In genomic region chr19:6066661-6067646, GRCh38 we compare ENCODE assay signal across 8 cellular contexts. TPM values are rescaled to one million over a fixed set of nuclear protein-coding genes. Genes with fewer than 3 reads are reported as not detected.
A peak's percentile ranks its signal among the peaks of the same experiment; 100 is the strongest.
DNase-seq lines count a peak whose midpoint lies in the region; ATAC-seq and TF ChIP-seq lines count a peak whose summit lies in the region.

No MANE protein-coding gene starts in this region.

- H3K4me3 ChIP-seq in ascending aorta (peak overlapping the region in 1 of 2 donors; percentile 5), ovary (no peak overlapping the region)

- peaks cover 24 to 28% of the 10 kb centered on the region in 2 donors for H3K4me1 Mint-ChIP-seq in stimulated activated naive B cell treated with anti-CD40 and anti-IgM and Interleukin-4, amounts not matched to agents 10 μg/mL and 1 μg/mL and 100 μg/mL, for 72 hours

- 14 to 15% (median 14%) methylated on average over 18 of the region's 18 CpGs for WGBS in ovary, 3 donors

- H3K27ac Mint-ChIP-seq in stimulated activated naive B cell treated with anti-CD40 and anti-IgM and Interleukin-4, amounts not matched to agents 10 μg/mL and 1 μg/mL and 100 μg/mL, for 72 hours: no peak overlapping the region

- no peak for TF ChIP-seq EP300 in ovary (IDR thresholded peaks at IDR 0.05)

- H3K27me3 Mint-ChIP-seq in stimulated activated naive B cell treated with anti-CD40 and anti-IgM and Interleukin-4, amounts not matched to agents 10 μg/mL and 1 μg/mL and 100 μg/mL, for 72 hours: peaks cover 42 to 43% of the 10 kb centered on the region in 2 donors

- H3K4me3 Mint-ChIP-seq in stimulated activated naive B cell treated with anti-CD40 and anti-IgM and Interleukin-4, amounts not matched to agents 10 μg/mL and 1 μg/mL and 100 μg/mL, for 72 hours: no peak overlapping the region

- H3K27me3 ChIP-seq in ascending aorta (no peaks in the 10 kb centered on the region), ovary (no peaks in the 10 kb centered on the region)

- peaks cover 17 to 75% of the 10 kb centered on the region in 2 donors for H3K4me1 ChIP-seq in ascending aorta
- H3K4me1 ChIP-seq in ovary (ENCODE audit: insufficient read depth): peaks cover 18% of the 10 kb centered on the region

- H3K27ac ChIP-seq in ascending aorta (peak overlapping the region; percentile 76 to 85), ovary (peak overlapping the region in 1 of 2 donors; percentile 2)

- no peak for TF ChIP-seq POLR2A in ovary (IDR thresholded peaks at IDR 0.05)

- no peaks in the 10 kb centered on the region for H3K36me3 ChIP-seq in ascending aorta
- no peaks in the 10 kb centered on the region for H3K36me3 ChIP-seq in ovary

- TF ChIP-seq CTCF in ascending aorta (IDR thresholded peaks at IDR 0.05) (no peak), ovary (IDR thresholded peaks at IDR 0.05) (no peak), GM13976 (IDR thresholded peaks at IDR 0.05; ENCODE audit: borderline replicate concordance, control extremely low read depth, extremely low read depth, insufficient read depth, missing control alignments) (no peak)

- H3K9me3 Mint-ChIP-seq in stimulated activated naive B cell treated with anti-CD40 and anti-IgM and Interleukin-4, amounts not matched to agents 10 μg/mL and 1 μg/mL and 100 μg/mL, for 72 hours: peaks cover 4 to 6% of the 10 kb centered on the region in 2 donors

- intact Hi-C loops in ascending aorta (cut with DNase I) (loop anchor here (1.0 to 2.0 kb wide), 4 partner anchors 10 to 42 kb away; no protein-coding TSS in a partner anchor), cardiac septum (cut with DNase I) (no loop called here), ovary (cut with DNase I) (no loop called here)

- in situ Hi-C loops in GM13976 (cut with MboI; ENCODE audit: low sequenced_read_pairs, unreplicated experiment): no loop called here

- H3K9me3 ChIP-seq in ascending aorta (peaks cover 0 to 6% of the 10 kb centered on the region in 2 donors), ovary (no peaks in the 10 kb centered on the region)

- ATAC-seq in GM18907 (IDR thresholded peaks at IDR 0.05; ENCODE audit: unreplicated experiment): peak; percentile 60
- no peak for ATAC-seq in stimulated activated naive B cell treated with anti-CD40 and anti-IgM and Interleukin-4, amounts not matched to agents 10 μg/mL and 1 μg/mL and 100 μg/mL, for 72 hours (replicated peaks)

- H3K36me3 Mint-ChIP-seq in stimulated activated naive B cell treated with anti-CD40 and anti-IgM and Interleukin-4, amounts not matched to agents 10 μg/mL and 1 μg/mL and 100 μg/mL, for 72 hours: peaks cover 6% of the 10 kb centered on the region in 2 donors

- DNase-seq in A172 (ENCODE audit: low spot score): peak; percentile 75
- DNase-seq in NCI-H345 (lab: John Stamatoyannopoulos, UW): peak; percentile 97
- peak; percentile 71 to 98 for DNase-seq in ascending aorta (ENCODE audit: low spot score in 2 of 2)
- peak; percentile 93 for DNase-seq in cardiac septum (ENCODE audit: low spot score)
- peak; percentile 83 to 97 (median 91) for DNase-seq in ovary
- no peak for DNase-seq in stimulated activated naive B cell treated with anti-CD40 and anti-IgM and Interleukin-4, amounts not matched to agents 10 μg/mL and 1 μg/mL and 100 μg/mL, for 72 hours
- DNase-seq in GM13976 (ENCODE audit: low spot score): no peak

RNA-seq across cellular contexts. Expression of gene RFX2, which starts 43.3 kb away (rescaled TPM):
- 10.0 and 14.8 TPM in 2 replicates for total RNA-seq in A172 (2014; rRNA removed; shearing (Covaris generic))
- total RNA-seq in ascending aorta (107 TPM), cardiac septum (4.0 TPM), ovary (10 to 100 TPM in 6 of 7 donors, 1 to 10 TPM in 1; 9.7 to 31.2 (median 14.1) TPM)
- polyA plus RNA-seq in ovary: 10 to 100 TPM in 1 of 2 donors, 1 to 10 TPM in 1; 5.9 to 10.7 TPM

Comparison
In these comparisons a context has a peak if more than half of its experiments do, and no peak if none do; other contexts are left out.
1. DNase-seq: peak in A172 (single experiment), NCI-H345 (single experiment), ascending aorta (2 of 2), cardiac septum (single experiment) and ovary (5 of 5); none in stimulated activated naive B cell treated with anti-CD40 and anti-IgM and Interleukin-4, amounts not matched to agents 10 μg/mL and 1 μg/mL and 100 μg/mL, for 72 hours (single experiment) and GM13976 (single experiment).